In genomic region chr7:44922351-44922694, GRCh38 we compare ENCODE assay signal across 10 cellular contexts. TPM values are rescaled to one million over a fixed set of nuclear protein-coding genes. Genes with fewer than 3 reads are reported as not detected.
A peak's percentile ranks its signal among the peaks of the same experiment; 100 is the strongest.
DNase-seq lines count a peak whose midpoint lies in the region; ATAC-seq, FAIRE-seq and TF ChIP-seq lines count a peak whose summit lies in the region.
"Had no signal": no experiment of that assay in that cellular context is flagged by ENCODE, and none has a peak within 500 bp of the region (broad histone marks: within the 10 kb centered on the region; RNA-seq: fewer than 3 reads in every experiment).

No MANE protein-coding gene starts in this region.

- ATAC-seq in Right ventricle myocardium superior (ENCODE audit: poor library complexity) (no peak), Panc1 (peak; percentile 54)

- H3K27ac ChIP-seq in left ventricle myocardium inferior (replicated peaks) = no peak overlapping the region
- H3K27ac ChIP-seq in Panc1 (ENCODE audit: low read length) = no peak overlapping the region
- H3K27ac ChIP-seq in adrenal gland = no peak overlapping the region
- H3K27ac ChIP-seq: coronary artery, uterus had no signal

- no peaks in the 10 kb centered on the region for H3K36me3 ChIP-seq in left ventricle myocardium inferior
- H3K36me3 ChIP-seq in Panc1 (ENCODE audit: control insufficient read depth, insufficient read depth, low read length) = no peaks in the 10 kb centered on the region
- no peaks in the 10 kb centered on the region for H3K36me3 ChIP-seq in adrenal gland (replicated peaks in 1 of 2)
- H3K36me3 ChIP-seq: uterus had no signal

- POLR2A ChIA-PET in Panc1 (lab: Charles Lee) = no interaction called here

- WGBS in adrenal gland, 4 donors = 55 to 63% (median 59%) methylated on average over 8 of the region's 8 CpGs

- H3K4me3 ChIP-seq in left ventricle myocardium inferior = no peak overlapping the region
- no peak overlapping the region for H3K4me3 ChIP-seq in Panc1 (ENCODE audit: low read depth in 2 of 2, low read length in 2 of 2)
- no peak overlapping the region for H3K4me3 ChIP-seq in adrenal gland
- H3K4me3 ChIP-seq: coronary artery, uterus had no signal

- intact Hi-C loops in left ventricle myocardium inferior (cut with micrococcal nuclease) = loop anchor here (5.0 kb wide), 1 partner anchor 335 kb away; no protein-coding TSS in a partner anchor
- intact Hi-C loops in Right ventricle myocardium superior (cut with DNase I) = loop anchor here (5.0 kb wide), 1 partner anchor 65 kb away; no protein-coding TSS in a partner anchor
- intact Hi-C loops in Panc1 (cut with micrococcal nuclease; ENCODE audit: unreplicated experiment) = loop anchor here (2.0 kb wide), 1 partner anchor 66 kb away; no protein-coding TSS in a partner anchor
- intact Hi-C loops in adrenal gland (cut with DNase I) = loop anchor here (2.0 to 5.0 kb wide), 3 partner anchors 65 to 335 kb away; no protein-coding TSS in a partner anchor

- CTCF ChIA-PET in Panc1 (lab: Charles Lee) = interaction anchor here (0.6 kb wide), 1 partner anchor 25 kb away, joined by 3 read pairs; no protein-coding TSS in a partner anchor

- H3K27me3 ChIP-seq in left ventricle myocardium inferior (ENCODE audit: low read depth) (no peaks in the 10 kb centered on the region), Panc1 (ENCODE audit: control insufficient read depth, insufficient read depth, low read length) (no peaks in the 10 kb centered on the region), adrenal gland (no peaks in the 10 kb centered on the region)
- H3K27me3 ChIP-seq: uterus had no signal

- H3K9me3 ChIP-seq in left ventricle myocardium inferior (replicated peaks) (no peaks in the 10 kb centered on the region), Panc1 (ENCODE audit: control insufficient read depth, insufficient read depth, low read depth, low read length) (0 out of 2 replicates have a peak, but pooled peaks cover 3% of the 10 kb centered on the region), adrenal gland (replicated peaks in 1 of 3) (no peaks in the 10 kb centered on the region)
- H3K9me3 ChIP-seq: uterus had no signal

- BruUV-seq in Panc1 (replicated peaks; lab: Mats Ljungman, UMichigan) = no TSS peak

- H3K4me1 ChIP-seq in left ventricle myocardium inferior = peaks cover 4% of the 10 kb centered on the region
- H3K4me1 ChIP-seq in Panc1 (ENCODE audit: control insufficient read depth, insufficient read depth, low read length) = no peaks in the 10 kb centered on the region
- no peaks in the 10 kb centered on the region for H3K4me1 ChIP-seq in adrenal gland (replicated peaks in 1 of 2)
- H3K4me1 ChIP-seq: uterus had no signal

- FAIRE-seq in urothelium cell line (lab: Jason Lieb, UNC) = no peak

- TF ChIP-seq CTCF in left ventricle myocardium inferior (IDR thresholded peaks at IDR 0.05; ENCODE audit: borderline replicate concordance) (peak; percentile 17), Panc1 (IDR thresholded peaks at IDR 0.05) (no peak), adrenal gland (IDR thresholded peaks at IDR 0.05) (peak in 2 of 6 experiments; percentile 7 to 10)

- no peak for TF ChIP-seq POLR2A in adrenal gland (IDR thresholded peaks at IDR 0.05)

- DNase-seq in left ventricle myocardium inferior (no peak), Right ventricle myocardium superior (no peak), Panc1 (ENCODE audit: low read depth, low spot score) (no peak), mesenteric fat pad (ENCODE audit: low spot score) (peak; percentile 0), putamen (ENCODE audit: low spot score) (no peak), urothelium cell line (ENCODE audit: low spot score) (no peak), NCI-H1436 (lab: John Stamatoyannopoulos, UW) (no peak), adrenal gland (no peak)

- in situ Hi-C loops in Panc1 (cut with HindIII; ENCODE audit: low pct_unique_long_range_greater_than_20kb, low sequenced_read_pairs) = no loop called here

RNA-seq across cellular contexts. Expression of gene PURB, which starts 37.0 kb away (rescaled TPM):
- total RNA-seq in left ventricle myocardium inferior (13.1 TPM), Right ventricle myocardium superior (13.3 TPM), Panc1 (2021; ENCODE audit: unreplicated experiment) (25.2 TPM), mesenteric fat pad (25.4 TPM), adrenal gland (10 to 100 TPM in 6 of 8 donors, 1 to 10 TPM in 2; 9.5 to 23.3 (median 14.9) TPM)
- polyA plus RNA-seq in Panc1 (2012; ENCODE audit: insufficient read length) = 9.8 TPM
- 10 to 100 TPM in 1 of 3 donors, 1 to 10 TPM in 2; 4.6 to 16.4 (median 7.5) TPM for polyA plus RNA-seq in adrenal gland

RNA-seq across cellular contexts. Expression of gene MYO1G, which starts 56.5 kb away (rescaled TPM):
- 0.77 TPM for total RNA-seq in left ventricle myocardium inferior
- 0.97 TPM for total RNA-seq in Right ventricle myocardium superior
- 0.41 TPM for total RNA-seq in Panc1 (2021; ENCODE audit: unreplicated experiment)
- polyA plus RNA-seq in Panc1 (2012; ENCODE audit: insufficient read length) = 0.17 TPM
- total RNA-seq in mesenteric fat pad = 8.7 TPM
- total RNA-seq in adrenal gland = 1 to 10 TPM in 7 of 8 donors, under 1 TPM in 1; 0.06 to 8.1 (median 4.2) TPM
- polyA plus RNA-seq in adrenal gland = 10 to 100 TPM in 1 of 3 donors, 1 to 10 TPM in 2; 1.0 to 12.8 (median 4.0) TPM
